Comparison of ENCODE assay signal across 1 cellular context in the genomic region with DNA sequence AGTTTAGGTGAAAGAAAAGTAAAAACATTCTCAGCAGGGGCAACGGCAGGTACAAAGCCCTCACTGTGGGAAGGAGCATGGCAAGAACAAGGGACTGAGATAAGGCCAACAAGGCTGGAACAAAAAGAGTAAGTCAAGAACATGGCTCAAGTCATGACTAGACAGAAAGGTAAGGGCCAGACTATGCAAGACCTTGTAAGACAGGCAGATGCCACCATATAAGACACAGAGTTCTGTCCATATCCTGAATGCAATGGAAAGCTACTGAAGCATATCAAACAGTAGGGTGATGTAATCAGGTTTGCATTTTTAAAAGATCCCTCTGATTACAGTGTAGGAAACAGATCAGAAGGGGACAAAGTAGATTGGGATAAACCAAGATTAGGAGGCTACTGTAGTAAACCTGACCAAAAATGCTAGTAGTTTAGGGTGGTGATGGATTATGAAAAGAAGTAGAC.
TF ChIP-seq lines count a peak whose summit lies in the region.

No MANE protein-coding gene starts in this region.

TF ChIP-seq in WTC11, 78 proteins besides CTCF, POLR2A, EP300 and RAD21 (continued from another document):
- TF ChIP-seq, protein P1, sequence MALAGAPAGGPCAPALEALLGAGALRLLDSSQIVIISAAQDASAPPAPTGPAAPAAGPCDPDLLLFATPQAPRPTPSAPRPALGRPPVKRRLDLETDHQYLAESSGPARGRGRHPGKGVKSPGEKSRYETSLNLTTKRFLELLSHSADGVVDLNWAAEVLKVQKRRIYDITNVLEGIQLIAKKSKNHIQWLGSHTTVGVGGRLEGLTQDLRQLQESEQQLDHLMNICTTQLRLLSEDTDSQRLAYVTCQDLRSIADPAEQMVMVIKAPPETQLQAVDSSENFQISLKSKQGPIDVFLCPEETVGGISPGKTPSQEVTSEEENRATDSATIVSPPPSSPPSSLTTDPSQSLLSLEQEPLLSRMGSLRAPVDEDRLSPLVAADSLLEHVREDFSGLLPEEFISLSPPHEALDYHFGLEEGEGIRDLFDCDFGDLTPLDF (CRISPR knock-in tag; IDR thresholded peaks at IDR 0.05) = no peak
- TF ChIP-seq SMAD3 (CRISPR knock-in tag; IDR thresholded peaks at IDR 0.05; ENCODE audit: borderline replicate concordance) (no peak), ZNF671 (CRISPR knock-in tag; IDR thresholded peaks at IDR 0.05) (no peak), ZNF317 (CRISPR knock-in tag; IDR thresholded peaks at IDR 0.05; ENCODE audit: borderline replicate concordance, low read depth) (no peak), ETV6 (CRISPR knock-in tag; IDR thresholded peaks at IDR 0.05) (no peak), CREM (CRISPR knock-in tag; IDR thresholded peaks at IDR 0.05) (no peak), ZNF232 (CRISPR knock-in tag; IDR thresholded peaks at IDR 0.05) (no peak)
